In the genomic region with DNA sequence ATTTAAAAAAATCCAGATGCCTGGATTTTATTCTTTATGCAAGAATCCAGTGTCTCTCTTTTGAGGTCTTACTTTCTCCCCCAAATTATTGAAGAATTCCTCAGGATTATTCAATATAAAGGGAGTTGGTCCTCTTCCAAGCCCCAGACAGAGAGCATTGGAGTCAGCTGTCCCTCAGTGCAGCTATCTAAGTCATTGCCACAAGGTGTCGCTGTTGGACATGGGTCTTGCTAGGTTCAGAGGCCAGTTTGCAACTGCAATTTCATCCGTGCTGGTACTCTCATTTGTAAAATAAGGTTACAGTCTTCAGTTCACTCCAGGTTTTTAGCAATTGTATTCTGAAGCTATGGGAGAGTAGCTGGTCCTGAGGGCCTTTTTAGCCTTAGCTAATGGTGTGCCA, we compare ENCODE assay signal across 9 cellular contexts. TPM values are rescaled to one million over a fixed set of nuclear protein-coding genes. Genes with fewer than 3 reads are reported as not detected.
DNase-seq lines count a peak whose midpoint lies in the region; ATAC-seq and TF ChIP-seq lines count a peak whose summit lies in the region.
"Had no signal": no experiment of that assay in that cellular context is flagged by ENCODE, and none has a peak within 500 bp of the region (broad histone marks: within the 10 kb centered on the region; RNA-seq: fewer than 3 reads in every experiment).

No MANE protein-coding gene starts in this region.

- H3K4me3 ChIP-seq in Loucy (ENCODE audit: low read length, poor library complexity, severe bottlenecking) = no peak overlapping the region
- H3K4me3 ChIP-seq in fibroblast of lung (replicated peaks in 1 of 4; ENCODE audit: control extremely low read depth in 1 of 4, insufficient read depth in 1 of 4, low read depth in 3 of 4, low read length in 4 of 4) = no peak overlapping the region
- H3K4me3 ChIP-seq: skin epidermis had no signal

- no peaks in the 10 kb centered on the region for H3K36me3 ChIP-seq in Loucy (ENCODE audit: insufficient read depth, low read length)
- H3K36me3 ChIP-seq in fibroblast of lung (ENCODE audit: control insufficient read depth, insufficient read depth, low read length) = no peaks in the 10 kb centered on the region

- H4K20me1 ChIP-seq in Loucy (ENCODE audit: insufficient read depth, low read length, poor library complexity, severe bottlenecking) (no peaks in the 10 kb centered on the region), fibroblast of lung (ENCODE audit: control insufficient read depth, extremely low read depth, insufficient read depth, low read length) (no peaks in the 10 kb centered on the region)

- no peaks in the 10 kb centered on the region for H3K27me3 Mint-ChIP-seq in progenitor cell of endocrine pancreas

- H3K36me3 Mint-ChIP-seq in progenitor cell of endocrine pancreas (ENCODE audit: insufficient read depth) = no peaks in the 10 kb centered on the region

- peak; percentile 63 for ATAC-seq in GM18868 (IDR thresholded peaks at IDR 0.05; ENCODE audit: unreplicated experiment)
- ATAC-seq in GM18517 (IDR thresholded peaks at IDR 0.05; ENCODE audit: unreplicated experiment) = no peak
- ATAC-seq in HG03460 (IDR thresholded peaks at IDR 0.05; ENCODE audit: unreplicated experiment) = no peak

- H3K27ac Mint-ChIP-seq in progenitor cell of endocrine pancreas = no peak overlapping the region

- H3K27me3 ChIP-seq in Loucy (ENCODE audit: insufficient read depth, low read length, poor library complexity, severe bottlenecking) (peaks cover 6% of the 10 kb centered on the region), fibroblast of lung (ENCODE audit: control insufficient read depth, insufficient read depth, low read length) (no peaks in the 10 kb centered on the region)

- TF ChIP-seq CTCF in Loucy (conservative IDR thresholded peaks at IDR 0.05; ENCODE audit: low read length) = peak; percentile 96
- TF ChIP-seq CTCF in fibroblast of lung (conservative IDR thresholded peaks at IDR 0.05 in 1 of 2, IDR thresholded peaks at IDR 0.05 in 1 of 2; ENCODE audit: low read depth in 1 of 2, low read length in 2 of 2) = peak; percentile 44 to 72
- TF ChIP-seq CTCF in progenitor cell of endocrine pancreas (IDR thresholded peaks at IDR 0.05; ENCODE audit: unreplicated experiment) = peak; percentile 89

- peaks cover 4% of the 10 kb centered on the region for H3K9me3 Mint-ChIP-seq in progenitor cell of endocrine pancreas (ENCODE audit: low read depth)

- no peak overlapping the region for H2AFZ ChIP-seq in Loucy (ENCODE audit: low read length)
- H2AFZ ChIP-seq in fibroblast of lung (ENCODE audit: low read length) = no peak overlapping the region

- H3F3A ChIP-seq in Loucy (ENCODE audit: low read depth) = no peaks in the 10 kb centered on the region

- H3K4me1 ChIP-seq in Loucy (ENCODE audit: insufficient read depth, low read length, poor library complexity, severe bottlenecking) (no peaks in the 10 kb centered on the region), fibroblast of lung (ENCODE audit: control insufficient read depth, extremely low read depth, insufficient read depth, low read length) (no peaks in the 10 kb centered on the region)

- H3K79me2 ChIP-seq in Loucy (ENCODE audit: insufficient read depth, low read length) = no peaks in the 10 kb centered on the region
- no peaks in the 10 kb centered on the region for H3K79me2 ChIP-seq in fibroblast of lung (ENCODE audit: control insufficient read depth, insufficient read depth, low read length)

- H3K27ac ChIP-seq in fibroblast of lung (ENCODE audit: insufficient read depth, low read length) = no peak overlapping the region
- H3K27ac ChIP-seq: skin epidermis had no signal

- no peaks in the 10 kb centered on the region for H3K9me2 ChIP-seq in Loucy (replicated peaks; ENCODE audit: low read depth, low read length)

- H3K4me1 Mint-ChIP-seq in progenitor cell of endocrine pancreas (ENCODE audit: low read depth) = no peaks in the 10 kb centered on the region

- H3K4me2 ChIP-seq in Loucy (ENCODE audit: low read depth, low read length, poor library complexity, severe bottlenecking) (no peak overlapping the region), fibroblast of lung (ENCODE audit: extremely low read depth, insufficient read depth, low read length) (no peak overlapping the region)

- H3K9me3 ChIP-seq in Loucy (ENCODE audit: insufficient read depth, low read depth, low read length) = no peaks in the 10 kb centered on the region
- H3K9me3 ChIP-seq in fibroblast of lung (ENCODE audit: control insufficient read depth, insufficient read depth, low read depth, low read length) = no peaks in the 10 kb centered on the region

- H3K9ac ChIP-seq in Loucy (ENCODE audit: low read depth, low read length, poor library complexity, severe bottlenecking) (no peak overlapping the region), fibroblast of lung (ENCODE audit: insufficient read depth, low read length) (no peak overlapping the region)

- no peak overlapping the region for H3K4me3 Mint-ChIP-seq in progenitor cell of endocrine pancreas (ENCODE audit: low read depth)

- DNase-seq in COLO668 (lab: John Stamatoyannopoulos, UW; ENCODE audit: unreplicated experiment) (peak; percentile 51), SW 1271 (lab: John Stamatoyannopoulos, UW) (peak; percentile 28 to 59), fibroblast of lung (ENCODE audit: low read depth in 2 of 2) (peak; percentile 45 to 77), progenitor cell of endocrine pancreas (ENCODE audit: low spot score, unreplicated experiment) (peak; percentile 54)

RNA-seq across cellular contexts. Expression of a gene that starts 27.8 kb away (rescaled TPM):
- total RNA-seq in fibroblast of lung = 20.5 and 22.8 TPM in 2 replicates
- 216 and 347 TPM in 2 replicates for polyA plus RNA-seq in fibroblast of lung
- polyA plus RNA-seq in fibroblast of lung (2012) = 268 and 404 TPM in 2 replicates
- polyA minus RNA-seq in fibroblast of lung (ENCODE audit: low replicate concordance) = 155 and 204 TPM in 2 replicates
- 31.8 and 33.5 TPM in 2 replicates for total RNA-seq in progenitor cell of endocrine pancreas
